In the genomic region with DNA sequence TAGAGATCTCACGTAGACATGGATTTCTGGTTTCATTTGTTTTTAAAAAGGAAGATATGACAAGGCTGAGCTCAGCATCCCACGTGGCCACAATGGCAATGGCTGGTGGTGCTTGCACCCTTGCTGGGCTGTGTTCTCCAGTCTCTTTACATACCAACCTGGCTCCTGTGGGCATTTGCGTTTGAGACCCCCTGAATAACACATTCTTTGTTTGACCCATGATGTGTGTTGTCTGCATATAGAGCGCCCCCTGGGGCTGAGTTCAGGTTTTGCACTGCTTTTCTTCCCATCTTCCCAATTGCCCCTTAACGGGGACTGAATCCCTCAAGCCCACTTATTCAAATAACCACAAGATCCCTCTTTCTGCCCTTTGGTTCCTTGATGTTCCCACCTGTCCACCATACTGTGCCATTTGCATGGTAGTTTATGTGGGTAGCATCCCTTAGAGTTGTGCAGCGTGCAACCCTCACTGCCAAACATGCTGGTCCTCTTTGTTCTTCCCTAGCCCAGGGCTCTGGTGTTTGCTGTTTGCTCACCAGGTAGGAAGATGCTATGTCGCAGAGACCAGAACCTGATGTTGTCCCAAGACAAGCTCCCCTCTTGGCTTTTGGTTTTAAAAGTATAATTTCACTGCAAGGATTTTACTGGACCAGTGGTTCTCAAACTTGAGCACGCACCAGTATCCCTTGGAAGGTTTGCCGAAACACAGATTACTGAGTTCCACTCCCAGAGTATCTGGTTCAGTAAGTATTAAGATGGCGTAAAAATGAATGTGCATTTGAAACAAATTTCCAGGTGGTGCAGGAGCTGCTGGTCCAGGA, we compare ENCODE assay signal across 8 cellular contexts. TPM values are rescaled to one million over a fixed set of nuclear protein-coding genes. Genes with fewer than 3 reads are reported as not detected.
A peak's percentile ranks its signal among the peaks of the same experiment; 100 is the strongest.
DNase-seq lines count a peak whose midpoint lies in the region; ATAC-seq and TF ChIP-seq lines count a peak whose summit lies in the region.

No MANE protein-coding gene starts in this region.

- no peak overlapping the region for H2AK9ac ChIP-seq in IMR-90 (replicated peaks; ENCODE audit: low read depth, low read length, poor library complexity)

- H4K5ac ChIP-seq in IMR-90 (ENCODE audit: low read depth, low read length), result no peak overlapping the region

- H3K23ac ChIP-seq in IMR-90 (ENCODE audit: low read depth, low read length), result no peak overlapping the region

- TF ChIP-seq POLR2A in IMR-90 (IDR thresholded peaks at IDR 0.05; ENCODE audit: low read depth, low read length), result no peak

- H3K9me1 ChIP-seq in IMR-90 (ENCODE audit: insufficient read depth, low read length), result no peaks in the 10 kb centered on the region

- no peak overlapping the region for H3K27ac ChIP-seq in IMR-90 (ENCODE audit: insufficient read depth, low read length)

- H3K9me3 Mint-ChIP-seq in activated CD4-positive, alpha-beta memory T cell treated with anti-CD3 and anti-CD28 coated beads, Interleukin-2, amount 10 ng/mL, durations not matched to agents 7 days and 5 days, result no peaks in the 10 kb centered on the region

- H2BK5ac ChIP-seq in IMR-90 (ENCODE audit: low read depth, low read length, poor library complexity, severe bottlenecking), result no peak overlapping the region

- H3K36me3 Mint-ChIP-seq in activated CD4-positive, alpha-beta memory T cell treated with anti-CD3 and anti-CD28 coated beads, Interleukin-2, amount 10 ng/mL, durations not matched to agents 7 days and 5 days (ENCODE audit: low read depth), result no peaks in the 10 kb centered on the region

- H3K4ac ChIP-seq in IMR-90 (ENCODE audit: low read depth, low read length), result no peak overlapping the region

- in situ Hi-C loops in IMR-90 (cut with MboI; ENCODE audit: low sequenced_read_pairs), result no loop called here

- H3K27me3 Mint-ChIP-seq in activated CD4-positive, alpha-beta memory T cell treated with anti-CD3 and anti-CD28 coated beads, Interleukin-2, amount 10 ng/mL, durations not matched to agents 7 days and 5 days, result no peaks in the 10 kb centered on the region

- H3K14ac ChIP-seq in IMR-90 (replicated peaks; ENCODE audit: low read depth, low read length), result no peak overlapping the region

- peak; percentile 40 for TF ChIP-seq RAD21 in IMR-90 (IDR thresholded peaks at IDR 0.05; ENCODE audit: low read length)

- peak; percentile 51 for TF ChIP-seq CTCF in IMR-90 (conservative IDR thresholded peaks at IDR 0.05; ENCODE audit: low read depth, low read length)
- TF ChIP-seq CTCF in fibroblast of mammary gland (conservative IDR thresholded peaks at IDR 0.05; ENCODE audit: control insufficient read depth, insufficient read depth, low read depth, low read length), result peak; percentile 74

- no peak overlapping the region for H2BK120ac ChIP-seq in IMR-90 (ENCODE audit: low read depth, low read length)

- no peak overlapping the region for H2BK20ac ChIP-seq in IMR-90 (ENCODE audit: low read depth, low read length)

- H4K8ac ChIP-seq in IMR-90 (ENCODE audit: low read depth in 2 of 2, low read length in 2 of 2), result no peak overlapping the region

- peaks cover 2% of the 10 kb centered on the region; the same call in 1 of the 2 replicates for H3K27me3 ChIP-seq in IMR-90 (ENCODE audit: control insufficient read depth, insufficient read depth, low read length)

- POLR2A ChIA-PET in IMR-90 (lab: Charles Lee; ENCODE audit: unreplicated experiment), result no interaction called here
- POLR2A ChIA-PET in activated CD4-positive, alpha-beta memory T cell treated with anti-CD3 and anti-CD28 coated beads, Interleukin-2, amount 10 ng/mL, durations not matched to agents 7 days and 5 days (lab: Charles Lee), result no interaction called here

- ATAC-seq in IMR-90 (ENCODE audit: low read depth) (no peak), GM18520 (IDR thresholded peaks at IDR 0.05; ENCODE audit: unreplicated experiment) (no peak), HG02938 (IDR thresholded peaks at IDR 0.05; ENCODE audit: unreplicated experiment) (no peak)

- intact Hi-C loops in IMR-90 (cut with micrococcal nuclease), result loop anchor here (2.0 to 5.0 kb wide), 3 partner anchors 137 to 487 kb away; no protein-coding TSS in a partner anchor

- no peak overlapping the region for H2BK15ac ChIP-seq in IMR-90 (ENCODE audit: low read depth, low read length)

- H3K18ac ChIP-seq in IMR-90 (ENCODE audit: low read depth, low read length), result no peak overlapping the region

- H3K4me3 Mint-ChIP-seq in activated CD4-positive, alpha-beta memory T cell treated with anti-CD3 and anti-CD28 coated beads, Interleukin-2, amount 10 ng/mL, durations not matched to agents 7 days and 5 days, result no peak overlapping the region

- H3K4me3 ChIP-seq in IMR-90 (ENCODE audit: insufficient read depth, low read depth, low read length), result no peak overlapping the region
- H3K4me3 ChIP-seq in fibroblast of mammary gland (ENCODE audit: control insufficient read depth, low read depth, low read length), result no peak overlapping the region

- H4K91ac ChIP-seq in IMR-90 (ENCODE audit: insufficient read depth, low read depth, low read length), result no peak overlapping the region

- dilution Hi-C loops in IMR-90 (cut with HindIII; ENCODE audit: low sequenced_read_pairs, unreplicated experiment), result no loop called here

- H3K9me3 ChIP-seq in IMR-90 (ENCODE audit: control insufficient read depth, insufficient read depth, low read length), result no peaks in the 10 kb centered on the region

- WGBS in IMR-90 (ENCODE audit: extremely low coverage in 2 of 2, insufficient read length in 1 of 2), 2 experiments, result 60% methylated on average over 1 of the region's 10 CpGs; no CpG with 5 or more reads in 1 of the 2 experiments

- no peaks in the 10 kb centered on the region for H3K36me3 ChIP-seq in IMR-90 (ENCODE audit: control insufficient read depth, insufficient read depth, low read length)

- no peaks in the 10 kb centered on the region for H3K4me1 ChIP-seq in IMR-90 (ENCODE audit: control insufficient read depth, insufficient read depth, low read length)

- H3K4me1 Mint-ChIP-seq in activated CD4-positive, alpha-beta memory T cell treated with anti-CD3 and anti-CD28 coated beads, Interleukin-2, amount 10 ng/mL, durations not matched to agents 7 days and 5 days, result no peaks in the 10 kb centered on the region

- no peak overlapping the region for H3K56ac ChIP-seq in IMR-90 (ENCODE audit: extremely low read depth, insufficient read depth, low read length)

- no peaks in the 10 kb centered on the region for H3K79me1 ChIP-seq in IMR-90 (ENCODE audit: low read depth in 1 of 2, low read length in 2 of 2)

- peak; percentile 12 for DNase-seq in CMK (ENCODE audit: low read depth)
- DNase-seq in IMR-90, result peak; percentile 6
- DNase-seq in activated CD4-positive, alpha-beta memory T cell treated with anti-CD3 and anti-CD28 coated beads, Interleukin-2, amount 10 ng/mL, durations not matched to agents 7 days and 5 days, result peak; percentile 56
- DNase-seq in fibroblast of mammary gland (ENCODE audit: low read depth), result peak; percentile 13
- DNase-seq in stimulated activated CD4-positive, alpha-beta T cell treated with anti-CD3 and anti-CD28 coated beads, Interleukin-1b, Interleukin-23, amount 100 ng/mL, for 4 hours (ENCODE audit: low read depth in 2 of 2), result peak; percentile 15 to 16
- DNase-seq in NCI-H226, result no peak

- no peak overlapping the region for H2AFZ ChIP-seq in IMR-90 (replicated peaks; ENCODE audit: low read length, poor library complexity)

- H4K20me1 ChIP-seq in IMR-90 (ENCODE audit: insufficient read depth, low read length), result no peaks in the 10 kb centered on the region

- H3K27ac Mint-ChIP-seq in activated CD4-positive, alpha-beta memory T cell treated with anti-CD3 and anti-CD28 coated beads, Interleukin-2, amount 10 ng/mL, durations not matched to agents 7 days and 5 days, result no peak overlapping the region

- H2AK5ac ChIP-seq in IMR-90 (ENCODE audit: low read depth, low read length), result no peak overlapping the region

- CTCF ChIA-PET in IMR-90 (lab: Yijun Ruan, JAX), result no interaction called here
- CTCF ChIA-PET in activated CD4-positive, alpha-beta memory T cell treated with anti-CD3 and anti-CD28 coated beads, Interleukin-2, amount 10 ng/mL, durations not matched to agents 7 days and 5 days (lab: Charles Lee), result interaction anchor here (0.6 to 3.2 kb wide), 14 partner anchors 9 to 485 kb away, joined by 3 to 12 read pairs (median 4); a partner anchor contains a TSS

- no peak overlapping the region for H3K4me2 ChIP-seq in IMR-90 (ENCODE audit: low read depth, low read length)

- no peak overlapping the region for H3K9ac ChIP-seq in IMR-90 (ENCODE audit: low read depth, low read length)

- BruUV-seq in IMR-90 (replicated peaks; lab: Mats Ljungman, UMichigan), result no TSS peak

TF ChIP-seq in IMR-90, 13 proteins besides CTCF, POLR2A, EP300 and RAD21:
- TF ChIP-seq SMC3 (IDR thresholded peaks at IDR 0.05; ENCODE audit: low read depth, low read length) (peak; percentile 25), CHD1 (IDR thresholded peaks at IDR 0.05; ENCODE audit: low read depth, low read length) (no peak)

RNA-seq across cellular contexts. Expression of a gene that starts 38.5 kb away (rescaled TPM):
- total RNA-seq in IMR-90 (2012; rRNA removed), result under 0.01 TPM in 1 of 2 replicates, not detected in the other
- not detected in 2 replicates for polyA plus RNA-seq in IMR-90 (2012; rRNA removed)
- polyA plus RNA-seq in IMR-90 (2012; cell fraction: cytosol; rRNA removed), result 0.04 TPM in 1 of 2 replicates, not detected in the other
- polyA plus RNA-seq in IMR-90 (2012; cell fraction: nucleus; rRNA removed; ENCODE audit: low replicate concordance), result under 0.01 TPM in 1 of 2 replicates, not detected in the other
- total RNA-seq in activated CD4-positive, alpha-beta memory T cell treated with anti-CD3 and anti-CD28 coated beads, Interleukin-2, amount 10 ng/mL, durations not matched to agents 7 days and 5 days, result 1 to 10 TPM in 1 of 2 experiments, under 1 TPM in 1; 0.95 to 1.9 TPM
